ENCODE assay signal across 7 cellular contexts in the genomic region with DNA sequence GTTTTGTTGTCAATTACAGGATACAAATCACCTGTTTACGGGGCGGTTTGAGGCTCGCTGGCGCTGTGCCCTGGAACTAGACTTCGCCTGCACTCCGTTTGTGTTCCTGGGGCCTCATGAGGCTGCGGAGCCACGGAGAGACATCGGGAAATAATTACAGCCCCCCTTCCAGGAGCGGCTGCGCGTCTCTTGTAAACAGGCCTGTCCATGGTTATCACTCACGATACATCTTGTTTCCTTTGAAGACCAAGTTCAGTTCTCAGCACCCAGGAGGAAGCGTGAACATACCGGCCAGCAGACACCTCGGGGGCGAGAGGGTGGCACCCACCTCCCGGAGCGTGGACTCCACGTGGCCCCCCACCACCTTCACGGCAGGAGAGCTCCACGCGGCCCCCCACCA.
"Had no signal": no experiment of that assay in that cellular context is flagged by ENCODE, and none has a peak within 500 bp of the region (broad histone marks: within the 10 kb centered on the region; RNA-seq: fewer than 3 reads in every experiment).

No MANE protein-coding gene starts in this region.

- H3K9me3 ChIP-seq: HAP-1 had no signal

- H3K27ac Mint-ChIP-seq: GM23338, HFFc6 had no signal

- H3K4me1 ChIP-seq: HAP-1 had no signal

- ATAC-seq: GM23338, HCT116, HepG2 had no signal

- H2AFZ ChIP-seq: GM23338 had no signal

- H3K36me3 ChIP-seq: HAP-1 had no signal

- H3K36me3 Mint-ChIP-seq: IgD-negative memory B cell had no signal

- H3K4me3 ChIP-seq: GM23338, HAP-1 had no signal

- H3K4me1 Mint-ChIP-seq: GM23338, IgD-negative memory B cell had no signal

- DNase-seq: HFFc6 had no signal

- H3K4me2 ChIP-seq: GM23338 had no signal

- H3K9me3 Mint-ChIP-seq: GM23338, IgD-negative memory B cell had no signal

- H3K4me3 Mint-ChIP-seq: GM23338, HFFc6, IgD-negative memory B cell had no signal

- H3K27ac ChIP-seq: HL-60 had no signal
